In the genomic region with DNA sequence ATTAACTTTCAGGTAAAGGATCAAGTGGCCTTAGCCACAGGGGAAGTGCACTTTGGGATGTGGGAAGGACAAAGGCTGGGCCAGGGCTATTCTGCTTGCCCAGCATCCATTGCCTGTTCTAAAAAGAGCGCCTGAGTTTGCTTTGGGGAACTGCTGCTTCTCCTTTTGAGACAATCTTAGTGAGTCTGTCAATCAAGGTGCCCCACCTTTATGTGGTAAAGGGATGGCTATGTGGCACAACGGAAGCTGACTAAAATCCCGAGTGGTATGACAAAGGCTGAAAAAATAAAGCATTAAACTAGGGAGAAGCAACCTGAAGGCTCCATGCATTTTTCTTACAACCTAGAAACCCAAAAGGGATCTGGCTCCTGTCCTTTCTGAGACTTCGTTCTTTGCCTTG, we compare ENCODE assay signal across 17 cellular contexts.
DNase-seq lines count a peak whose midpoint lies in the region; ATAC-seq and TF ChIP-seq lines count a peak whose summit lies in the region.
"Had no signal": no experiment of that assay in that cellular context is flagged by ENCODE, and none has a peak within 500 bp of the region (broad histone marks: within the 10 kb centered on the region; RNA-seq: fewer than 3 reads in every experiment).

No MANE protein-coding gene starts in this region.

- H3K27ac ChIP-seq in OCI-LY3 (ENCODE audit: low read length) (no peak overlapping the region), spleen (no peak overlapping the region)
- no peak overlapping the region for H3K27ac ChIP-seq in effector memory CD4-positive, alpha-beta T cell (ENCODE audit: insufficient read depth, low read length, poor library complexity, severe bottlenecking)
- H3K27ac ChIP-seq: 22Rv1, BLaER1, C4-2B, GM23248 had no signal

- peak overlapping the region; percentile 45 for H3K4me2 ChIP-seq in OCI-LY3 (ENCODE audit: low read length)
- H3K4me2 ChIP-seq: BLaER1 had no signal

- H3K4me3 ChIP-seq in OCI-LY3 (ENCODE audit: low read length): no peak overlapping the region
- H3K4me3 ChIP-seq in effector memory CD4-positive, alpha-beta T cell (ENCODE audit: insufficient read depth, low read depth, low read length, poor library complexity, severe bottlenecking): no peak overlapping the region
- no peak overlapping the region for H3K4me3 ChIP-seq in spleen
- H3K4me3 ChIP-seq: BLaER1, GM23248 had no signal

- H3K4me1 ChIP-seq in OCI-LY3 (ENCODE audit: low read length) (peaks cover 36% of the 10 kb centered on the region), spleen (no peaks in the 10 kb centered on the region)
- no peaks in the 10 kb centered on the region for H3K4me1 ChIP-seq in effector memory CD4-positive, alpha-beta T cell (ENCODE audit: control insufficient read depth, insufficient read depth, low read length, poor library complexity, severe bottlenecking)
- H3K4me1 ChIP-seq: BLaER1, Caco-2 had no signal

- no peaks in the 10 kb centered on the region for H3K27me3 ChIP-seq in OCI-LY3 (ENCODE audit: low read depth, low read length)
- H3K27me3 ChIP-seq in effector memory CD4-positive, alpha-beta T cell (replicated peaks; ENCODE audit: control insufficient read depth, insufficient read depth, low read length, poor library complexity, severe bottlenecking): no peaks in the 10 kb centered on the region
- H3K27me3 ChIP-seq in spleen (replicated peaks in 1 of 7): no peaks in the 10 kb centered on the region
- H3K27me3 ChIP-seq: BLaER1 had no signal

- intact Hi-C loops in spleen (cut with DNase I; ENCODE audit: low total_unique reads): no loop called here

- H4K20me1 ChIP-seq in OCI-LY3 (ENCODE audit: insufficient read depth, low read length): no peaks in the 10 kb centered on the region
- H4K20me1 ChIP-seq: BLaER1 had no signal

- H2AFZ ChIP-seq in OCI-LY3 (ENCODE audit: low read depth, low read length): no peak overlapping the region
- H2AFZ ChIP-seq: GM23248 had no signal

- no peaks in the 10 kb centered on the region for H3K79me2 ChIP-seq in OCI-LY3 (ENCODE audit: low read length)

- TF ChIP-seq CTCF in OCI-LY3 (IDR thresholded peaks at IDR 0.05; ENCODE audit: low read depth, low read length) (no peak), spleen (IDR thresholded peaks at IDR 0.05 in 8 of 11, conservative IDR thresholded peaks at IDR 0.05 in 3 of 11) (no peak)

- no peak overlapping the region for H3K9ac ChIP-seq in OCI-LY3 (ENCODE audit: low read length)
- H3K9ac ChIP-seq: BLaER1, GM23248 had no signal

- H3K9me3 ChIP-seq in OCI-LY3 (ENCODE audit: insufficient read depth, low read length) (no peaks in the 10 kb centered on the region), spleen (no peaks in the 10 kb centered on the region)
- no peaks in the 10 kb centered on the region for H3K9me3 ChIP-seq in effector memory CD4-positive, alpha-beta T cell (ENCODE audit: control insufficient read depth, low read length)
- H3K9me3 ChIP-seq: BLaER1, Caco-2 had no signal

- no peak for TF ChIP-seq POLR2A in spleen (IDR thresholded peaks at IDR 0.05)

- WGBS in spleen, 5 donors: 83 to 87% (median 85%) methylated on average over 4 of the region's 4 CpGs

- H3K36me3 ChIP-seq in OCI-LY3 (replicated peaks; ENCODE audit: low read depth, low read length) (no peaks in the 10 kb centered on the region), spleen (no peaks in the 10 kb centered on the region)
- no peaks in the 10 kb centered on the region for H3K36me3 ChIP-seq in effector memory CD4-positive, alpha-beta T cell (ENCODE audit: control insufficient read depth, insufficient read depth, low read length)
- H3K36me3 ChIP-seq: BLaER1 had no signal

- no peak for ATAC-seq in HG03460 (IDR thresholded peaks at IDR 0.05; ENCODE audit: unreplicated experiment)
- ATAC-seq: CD8-positive, alpha-beta T cell; HCT116 had no signal

- peak; percentile 32 for DNase-seq in HT1080 (ENCODE audit: low read depth)
- peak; percentile 27 for DNase-seq in UCSD-AML1 (lab: John Stamatoyannopoulos, UW; ENCODE audit: unreplicated experiment)
- no peak for DNase-seq in effector memory CD4-positive, alpha-beta T cell
- DNase-seq in spleen: no peak
- DNase-seq: Caco-2; CD4-positive, CD25-positive, alpha-beta regulatory T cell; CD8-positive, alpha-beta T cell; DMS153; DND-41; GM23248; H9 had no signal

Comparison
In these comparisons a context has a peak if more than half of its experiments do, and no peak if none do; other contexts are left out.
1. DNase-seq: peak in HT1080 (single experiment) and UCSD-AML1 (single experiment); none in effector memory CD4-positive, alpha-beta T cell (0 of 3) and spleen (single experiment).